ENCODE assay signal across 1 cellular context in the genomic region with DNA sequence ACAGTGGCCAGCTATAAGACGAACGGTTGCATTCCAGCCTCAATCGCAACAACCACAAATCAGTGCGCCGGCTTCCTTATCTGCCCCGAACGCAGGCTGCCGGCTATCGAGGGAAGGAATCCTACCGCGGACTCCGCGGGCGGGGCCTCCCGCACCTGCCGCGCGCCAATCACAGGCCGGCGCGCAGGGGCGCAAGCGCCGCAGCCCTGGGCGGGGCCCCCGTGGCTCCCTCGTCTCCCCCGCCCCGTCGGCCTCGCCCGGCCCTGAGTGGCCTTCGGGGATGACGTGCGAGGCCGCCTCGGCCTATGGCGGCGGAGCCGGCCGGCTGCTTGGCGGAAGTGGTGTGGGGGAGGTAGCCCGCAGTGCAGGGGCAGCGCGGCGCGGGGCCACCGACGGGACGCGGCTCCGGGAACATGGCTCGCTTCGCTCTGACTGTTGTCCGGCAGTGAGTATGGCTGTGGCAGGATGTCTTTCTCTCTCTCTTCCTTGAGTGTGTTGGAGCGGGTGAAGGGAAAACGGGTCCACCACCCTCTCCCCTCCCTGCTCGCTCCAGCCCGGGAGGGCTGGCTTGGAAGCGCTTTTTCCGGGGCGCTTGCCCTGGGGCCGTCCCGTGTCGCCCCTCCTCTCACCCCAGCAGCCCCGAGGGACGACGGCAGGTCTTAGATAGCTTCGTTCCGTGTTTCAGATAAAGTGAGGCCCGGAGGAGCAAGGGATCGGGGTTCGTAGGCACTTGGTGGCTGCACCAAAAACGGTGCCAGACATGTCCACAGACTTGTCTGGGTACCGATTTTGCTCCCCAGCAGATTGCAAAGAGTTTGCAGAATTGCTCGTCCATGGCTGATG.
TF ChIP-seq lines count a peak whose summit lies in the region.

A gene with protein sequence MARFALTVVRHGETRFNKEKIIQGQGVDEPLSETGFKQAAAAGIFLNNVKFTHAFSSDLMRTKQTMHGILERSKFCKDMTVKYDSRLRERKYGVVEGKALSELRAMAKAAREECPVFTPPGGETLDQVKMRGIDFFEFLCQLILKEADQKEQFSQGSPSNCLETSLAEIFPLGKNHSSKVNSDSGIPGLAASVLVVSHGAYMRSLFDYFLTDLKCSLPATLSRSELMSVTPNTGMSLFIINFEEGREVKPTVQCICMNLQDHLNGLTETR (plus strand): TSS at position 355 of the 843 bp plus-strand sequence. CDS start 59 bp downstream, at position 414.

TF ChIP-seq in WTC11, 78 proteins besides CTCF, POLR2A, EP300 and RAD21 (continued from another document):
- TF ChIP-seq, protein P1, sequence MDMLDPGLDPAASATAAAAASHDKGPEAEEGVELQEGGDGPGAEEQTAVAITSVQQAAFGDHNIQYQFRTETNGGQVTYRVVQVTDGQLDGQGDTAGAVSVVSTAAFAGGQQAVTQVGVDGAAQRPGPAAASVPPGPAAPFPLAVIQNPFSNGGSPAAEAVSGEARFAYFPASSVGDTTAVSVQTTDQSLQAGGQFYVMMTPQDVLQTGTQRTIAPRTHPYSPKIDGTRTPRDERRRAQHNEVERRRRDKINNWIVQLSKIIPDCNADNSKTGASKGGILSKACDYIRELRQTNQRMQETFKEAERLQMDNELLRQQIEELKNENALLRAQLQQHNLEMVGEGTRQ (CRISPR knock-in tag; IDR thresholded peaks at IDR 0.05): 0 out of 2 replicates have a peak, but pooled peaks have one; percentile 38
- TF ChIP-seq, protein P2, sequence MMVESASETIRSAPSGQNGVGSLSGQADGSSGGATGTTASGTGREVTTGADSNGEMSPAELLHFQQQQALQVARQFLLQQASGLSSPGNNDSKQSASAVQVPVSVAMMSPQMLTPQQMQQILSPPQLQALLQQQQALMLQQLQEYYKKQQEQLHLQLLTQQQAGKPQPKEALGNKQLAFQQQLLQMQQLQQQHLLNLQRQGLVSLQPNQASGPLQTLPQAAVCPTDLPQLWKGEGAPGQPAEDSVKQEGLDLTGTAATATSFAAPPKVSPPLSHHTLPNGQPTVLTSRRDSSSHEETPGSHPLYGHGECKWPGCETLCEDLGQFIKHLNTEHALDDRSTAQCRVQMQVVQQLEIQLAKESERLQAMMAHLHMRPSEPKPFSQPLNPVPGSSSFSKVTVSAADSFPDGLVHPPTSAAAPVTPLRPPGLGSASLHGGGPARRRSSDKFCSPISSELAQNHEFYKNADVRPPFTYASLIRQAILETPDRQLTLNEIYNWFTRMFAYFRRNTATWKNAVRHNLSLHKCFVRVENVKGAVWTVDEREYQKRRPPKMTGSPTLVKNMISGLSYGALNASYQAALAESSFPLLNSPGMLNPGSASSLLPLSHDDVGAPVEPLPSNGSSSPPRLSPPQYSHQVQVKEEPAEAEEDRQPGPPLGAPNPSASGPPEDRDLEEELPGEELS (CRISPR knock-in tag; IDR thresholded peaks at IDR 0.05): peak; percentile 91; the same call in 1 of the 2 replicates
